1 cellular context compared by ENCODE assay signal in genomic region chr3:170159933-170160332, GRCh38.
TF ChIP-seq lines count a peak whose summit lies in the region.

No MANE protein-coding gene starts in this region.

TF ChIP-seq in GM12878, 131 proteins besides CTCF, POLR2A, EP300 and RAD21 (continued from another document):
- TF ChIP-seq BCLAF1 (IDR thresholded peaks at IDR 0.05): no peak
- no peak for TF ChIP-seq E2F8 (IDR thresholded peaks at IDR 0.05; ENCODE audit: low read depth, partially characterized antibody)
- no peak for TF ChIP-seq TARDBP (IDR thresholded peaks at IDR 0.05; ENCODE audit: borderline replicate concordance)
- TF ChIP-seq MYC (IDR thresholded peaks at IDR 0.05; ENCODE audit: insufficient read depth, insufficient read length, insufficient replicate concordance, low read length, severe bottlenecking): no peak
- TF ChIP-seq MAX (IDR thresholded peaks at IDR 0.05; ENCODE audit: low read depth, low read length): no peak
- TF ChIP-seq IRF5 (IDR thresholded peaks at IDR 0.05; ENCODE audit: borderline replicate concordance): no peak
- TF ChIP-seq SMC3 (IDR thresholded peaks at IDR 0.05; ENCODE audit: borderline replicate concordance, low read length): no peak
- no peak for TF ChIP-seq KAT2A (conservative IDR thresholded peaks at IDR 0.05; ENCODE audit: control insufficient read depth, low read depth, low read length)
- no peak for TF ChIP-seq ATF7 (IDR thresholded peaks at IDR 0.05; ENCODE audit: low read depth)
- no peak for TF ChIP-seq TCF12 (IDR thresholded peaks at IDR 0.05; ENCODE audit: low read depth, low read length)
- TF ChIP-seq RFX5 (IDR thresholded peaks at IDR 0.05; ENCODE audit: low read depth, low read length): no peak
- TF ChIP-seq SP1 (IDR thresholded peaks at IDR 0.05; ENCODE audit: low read depth, low read length): no peak
- TF ChIP-seq IRF3 (IDR thresholded peaks at IDR 0.05): no peak
